Comparison of ENCODE assay signal across 1 cellular context in the genomic region with DNA sequence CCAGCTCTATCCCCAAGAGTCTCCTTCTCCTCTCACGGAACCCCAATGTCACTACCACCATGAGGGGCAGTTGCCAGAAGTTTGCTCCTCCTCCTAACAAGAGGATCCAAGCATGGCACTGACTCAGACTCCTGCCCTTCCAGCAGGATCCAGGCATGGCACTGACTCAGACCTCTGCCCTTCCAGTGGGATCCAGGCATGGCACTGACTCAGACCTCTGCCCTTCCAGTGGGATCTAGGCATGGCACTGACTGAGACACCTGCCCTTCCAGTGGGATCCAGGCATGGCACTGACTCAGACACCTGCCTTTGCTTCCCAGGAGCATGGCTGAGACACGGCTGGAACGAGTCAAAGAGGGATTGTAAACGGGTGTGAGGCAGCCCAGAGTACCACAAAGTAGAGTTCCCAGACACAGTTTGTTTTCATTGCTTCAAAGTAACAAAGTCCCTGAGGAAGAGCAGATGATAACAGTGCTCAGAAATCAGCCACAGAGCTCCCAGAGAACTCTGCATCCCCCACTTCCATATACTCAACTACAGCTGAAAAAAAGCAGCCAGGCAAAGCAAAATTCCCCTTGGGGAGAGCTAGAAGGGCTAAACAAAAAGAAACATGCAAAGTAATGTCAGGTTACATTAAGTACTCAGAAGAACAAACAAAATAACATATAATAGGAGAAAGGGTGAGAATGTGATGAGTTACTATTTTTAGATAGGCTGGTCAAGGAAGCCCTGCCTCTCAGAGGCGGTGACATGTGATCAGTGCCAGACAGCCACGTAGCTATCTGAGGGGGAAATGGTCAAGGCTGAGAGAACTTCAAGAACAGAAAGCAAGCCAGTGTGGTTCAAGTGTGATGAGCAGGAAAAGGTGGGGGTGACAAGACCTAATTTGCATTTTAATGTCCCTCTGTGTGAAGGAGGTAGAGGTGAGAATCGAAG.
TF ChIP-seq lines count a peak whose summit lies in the region.

No MANE protein-coding gene starts in this region.

TF ChIP-seq in K562, 482 proteins besides CTCF, POLR2A, EP300 and RAD21 (continued from another document):
- TF ChIP-seq JUND (IDR thresholded peaks at IDR 0.05; ENCODE audit: borderline replicate concordance, low read depth, low read length), result peak; percentile 30; the same call in 1 of the 2 replicates
- TF ChIP-seq JUND (tag; IDR thresholded peaks at IDR 0.05; ENCODE audit: borderline replicate concordance, low read depth, low read length), result no peak
- TF ChIP-seq, protein P1, sequence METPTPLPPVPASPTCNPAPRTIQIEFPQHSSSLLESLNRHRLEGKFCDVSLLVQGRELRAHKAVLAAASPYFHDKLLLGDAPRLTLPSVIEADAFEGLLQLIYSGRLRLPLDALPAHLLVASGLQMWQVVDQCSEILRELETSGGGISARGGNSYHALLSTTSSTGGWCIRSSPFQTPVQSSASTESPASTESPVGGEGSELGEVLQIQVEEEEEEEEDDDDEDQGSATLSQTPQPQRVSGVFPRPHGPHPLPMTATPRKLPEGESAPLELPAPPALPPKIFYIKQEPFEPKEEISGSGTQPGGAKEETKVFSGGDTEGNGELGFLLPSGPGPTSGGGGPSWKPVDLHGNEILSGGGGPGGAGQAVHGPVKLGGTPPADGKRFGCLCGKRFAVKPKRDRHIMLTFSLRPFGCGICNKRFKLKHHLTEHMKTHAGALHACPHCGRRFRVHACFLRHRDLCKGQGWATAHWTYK (CRISPR knock-in tag; IDR thresholded peaks at IDR 0.05), result 0 out of 2 replicates have a peak, but pooled peaks have one; percentile 28
- peak; percentile 34; the same call in 1 of the 2 replicates for TF ChIP-seq RAD51 (IDR thresholded peaks at IDR 0.05; ENCODE audit: borderline replicate concordance, low read depth)
- TF ChIP-seq, protein P2, sequence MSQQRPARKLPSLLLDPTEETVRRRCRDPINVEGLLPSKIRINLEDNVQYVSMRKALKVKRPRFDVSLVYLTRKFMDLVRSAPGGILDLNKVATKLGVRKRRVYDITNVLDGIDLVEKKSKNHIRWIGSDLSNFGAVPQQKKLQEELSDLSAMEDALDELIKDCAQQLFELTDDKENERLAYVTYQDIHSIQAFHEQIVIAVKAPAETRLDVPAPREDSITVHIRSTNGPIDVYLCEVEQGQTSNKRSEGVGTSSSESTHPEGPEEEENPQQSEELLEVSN (IDR thresholded peaks at IDR 0.05; ENCODE audit: borderline replicate concordance in 1 of 2, extremely low read depth in 1 of 2, insufficient read depth in 1 of 2, insufficient read length in 1 of 2, low read depth in 1 of 2, low read length in 1 of 2, poor library complexity in 1 of 2, severe bottlenecking in 1 of 2), result peak in 1 of 2 experiments; percentile 49
- no peak for TF ChIP-seq IFI16 (CRISPR knock-in tag; IDR thresholded peaks at IDR 0.05)
- TF ChIP-seq, protein P3, sequence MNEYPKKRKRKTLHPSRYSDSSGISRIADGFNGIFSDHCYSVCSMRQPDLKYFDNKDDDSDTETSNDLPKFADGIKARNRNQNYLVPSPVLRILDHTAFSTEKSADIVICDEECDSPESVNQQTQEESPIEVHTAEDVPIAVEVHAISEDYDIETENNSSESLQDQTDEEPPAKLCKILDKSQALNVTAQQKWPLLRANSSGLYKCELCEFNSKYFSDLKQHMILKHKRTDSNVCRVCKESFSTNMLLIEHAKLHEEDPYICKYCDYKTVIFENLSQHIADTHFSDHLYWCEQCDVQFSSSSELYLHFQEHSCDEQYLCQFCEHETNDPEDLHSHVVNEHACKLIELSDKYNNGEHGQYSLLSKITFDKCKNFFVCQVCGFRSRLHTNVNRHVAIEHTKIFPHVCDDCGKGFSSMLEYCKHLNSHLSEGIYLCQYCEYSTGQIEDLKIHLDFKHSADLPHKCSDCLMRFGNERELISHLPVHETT (CRISPR knock-in tag; conservative IDR thresholded peaks at IDR 0.05 in 1 of 2, IDR thresholded peaks at IDR 0.05 in 1 of 2), result 0 out of 4 replicates have a peak, but pooled peaks of 1 of the 2 experiments have one; percentile 45
- TF ChIP-seq, protein P4, sequence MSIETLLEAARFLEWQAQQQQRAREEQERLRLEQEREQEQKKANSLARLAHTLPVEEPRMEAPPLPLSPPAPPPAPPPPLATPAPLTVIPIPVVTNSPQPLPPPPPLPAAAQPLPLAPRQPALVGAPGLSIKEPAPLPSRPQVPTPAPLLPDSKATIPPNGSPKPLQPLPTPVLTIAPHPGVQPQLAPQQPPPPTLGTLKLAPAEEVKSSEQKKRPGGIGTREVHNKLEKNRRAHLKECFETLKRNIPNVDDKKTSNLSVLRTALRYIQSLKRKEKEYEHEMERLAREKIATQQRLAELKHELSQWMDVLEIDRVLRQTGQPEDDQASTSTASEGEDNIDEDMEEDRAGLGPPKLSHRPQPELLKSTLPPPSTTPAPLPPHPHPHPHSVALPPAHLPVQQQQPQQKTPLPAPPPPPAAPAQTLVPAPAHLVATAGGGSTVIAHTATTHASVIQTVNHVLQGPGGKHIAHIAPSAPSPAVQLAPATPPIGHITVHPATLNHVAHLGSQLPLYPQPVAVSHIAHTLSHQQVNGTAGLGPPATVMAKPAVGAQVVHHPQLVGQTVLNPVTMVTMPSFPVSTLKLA (conservative IDR thresholded peaks at IDR 0.05), result 0 out of 4 replicates have a peak, but pooled peaks of 1 of the 2 experiments have one; percentile 28
- no peak for TF ChIP-seq EHMT2 (IDR thresholded peaks at IDR 0.05)
- TF ChIP-seq HDAC1 (IDR thresholded peaks at IDR 0.05), result 0 out of 4 replicates have a peak, but pooled peaks of 1 of the 2 experiments have one; percentile 7
